Comparison of ENCODE assay signal across 11 cellular contexts in genomic region chr20:63946986-63947637, GRCh38. TPM values are rescaled to one million over a fixed set of nuclear protein-coding genes. Genes with fewer than 3 reads are reported as not detected.
DNase-seq lines count a peak whose midpoint lies in the region; TF ChIP-seq lines count a peak whose summit lies in the region.
"Had no signal": no experiment of that assay in that cellular context is flagged by ENCODE, and none has a peak within 500 bp of the region (broad histone marks: within the 10 kb centered on the region; RNA-seq: fewer than 3 reads in every experiment).

No MANE protein-coding gene starts in this region.

- TF ChIP-seq POLR2A in thyroid gland (IDR thresholded peaks at IDR 0.05) = no peak

- no peaks in the 10 kb centered on the region for H3K27me3 Mint-ChIP-seq in activated naive CD4-positive, alpha-beta T cell treated with anti-CD3 and anti-CD28 coated beads, Interleukin-2, amount 50 U/mL, for 24 hours
- H3K27me3 Mint-ChIP-seq in brain = no peaks in the 10 kb centered on the region

- H3K4me3 Mint-ChIP-seq in activated naive CD4-positive, alpha-beta T cell treated with anti-CD3 and anti-CD28 coated beads, Interleukin-2, amount 50 U/mL, for 24 hours = peak overlapping the region; percentile 86
- H3K4me3 Mint-ChIP-seq in brain = peak overlapping the region in 1 of 5 experiments; percentile 63

- H3K4me1 ChIP-seq in thyroid gland = peaks cover 32 to 49% of the 10 kb centered on the region in 2 donors
- peaks cover 15% of the 10 kb centered on the region for H3K4me1 ChIP-seq in BE2C

- peak overlapping the region in 2 of 3 donors; percentile 2 to 20 for H3K27ac ChIP-seq in thyroid gland
- H3K27ac ChIP-seq: brain microvascular endothelial cell had no signal

- no peaks in the 10 kb centered on the region for H3K9me3 Mint-ChIP-seq in activated naive CD4-positive, alpha-beta T cell treated with anti-CD3 and anti-CD28 coated beads, Interleukin-2, amount 50 U/mL, for 24 hours
- no peaks in the 10 kb centered on the region for H3K9me3 Mint-ChIP-seq in brain

- 86 to 87% methylated on average over 12 to 13 of the region's 15 CpGs for WGBS in thyroid gland, 2 donors

- TF ChIP-seq CTCF in brain (conservative IDR thresholded peaks at IDR 0.05) (no peak), thyroid gland (IDR thresholded peaks at IDR 0.05) (no peak), BE2C (IDR thresholded peaks at IDR 0.05; ENCODE audit: low read depth, low read length) (no peak)

- peaks cover 37% of the 10 kb centered on the region for H3K4me1 Mint-ChIP-seq in activated naive CD4-positive, alpha-beta T cell treated with anti-CD3 and anti-CD28 coated beads, Interleukin-2, amount 50 U/mL, for 24 hours
- peaks cover 40% of the 10 kb centered on the region for H3K4me1 Mint-ChIP-seq in brain

- no peaks in the 10 kb centered on the region for H3K36me3 Mint-ChIP-seq in activated naive CD4-positive, alpha-beta T cell treated with anti-CD3 and anti-CD28 coated beads, Interleukin-2, amount 50 U/mL, for 24 hours
- peaks cover 7% of the 10 kb centered on the region for H3K36me3 Mint-ChIP-seq in brain

- peaks cover 23 to 36% of the 10 kb centered on the region in 2 donors for H3K36me3 ChIP-seq in thyroid gland
- H3K36me3 ChIP-seq in BE2C = peaks cover 35% of the 10 kb centered on the region

- H3K27me3 ChIP-seq in thyroid gland (no peaks in the 10 kb centered on the region), BE2C (no peaks in the 10 kb centered on the region)
- H3K27me3 ChIP-seq: brain microvascular endothelial cell had no signal

- DNase-seq in activated naive CD4-positive, alpha-beta T cell treated with anti-CD3 and anti-CD28 coated beads, Interleukin-2, amount 50 U/mL, for 16 hours = no peak
- DNase-seq in medulla oblongata (ENCODE audit: extremely low spot score) (peak; percentile 37), thyroid gland (no peak), islet precursor cell (no peak), D341Med (ENCODE audit: low spot score) (no peak), BE2C (no peak)
- DNase-seq: activated CD4-positive, alpha-beta T cell treated with anti-CD3 and anti-CD28 coated beads, Interleukin-2, amount 50 U/mL, for 1 hour; brain microvascular endothelial cell had no signal

- H3K9me3 ChIP-seq in thyroid gland (no peaks in the 10 kb centered on the region), BE2C (no peaks in the 10 kb centered on the region)

- H3K27ac Mint-ChIP-seq in activated naive CD4-positive, alpha-beta T cell treated with anti-CD3 and anti-CD28 coated beads, Interleukin-2, amount 50 U/mL, for 24 hours = peak overlapping the region; percentile 83
- H3K27ac Mint-ChIP-seq in brain = peak overlapping the region; percentile 69 to 99 (median 80)

- H3K4me3 ChIP-seq in thyroid gland (replicated peaks in 1 of 3) (no peak overlapping the region), BE2C (ENCODE audit: low read depth, low read length) (no peak overlapping the region)
- H3K4me3 ChIP-seq: smooth muscle cell had no signal

- intact Hi-C loops in thyroid gland (cut with DNase I) = no loop called here

RNA-seq across cellular contexts. Expression of gene UCKL1, which starts 9.1 kb away (rescaled TPM):
- polyA plus RNA-seq in brain (ENCODE audit: insufficient read depth, low read depth, low replicate concordance) = 45.7 TPM
- 10 to 100 TPM; 21.6 to 44.3 (median 29.3) TPM for total RNA-seq in thyroid gland
- polyA plus RNA-seq in BE2C (2012; ENCODE audit: insufficient read depth, insufficient read length, low read depth) = 141 TPM

RNA-seq across cellular contexts. Expression of gene ZNF512B, which starts 22.6 kb away (rescaled TPM):
- 15.2 TPM for polyA plus RNA-seq in brain (ENCODE audit: insufficient read depth, low read depth, low replicate concordance)
- total RNA-seq in thyroid gland = 10 to 100 TPM; 13.4 to 24.8 (median 19.0) TPM
- polyA plus RNA-seq in BE2C (2012; ENCODE audit: insufficient read depth, insufficient read length, low read depth) = 24.8 TPM

RNA-seq across cellular contexts. Expression of gene SAMD10, which starts 32.3 kb away (rescaled TPM):
- polyA plus RNA-seq in brain (ENCODE audit: insufficient read depth, low read depth, low replicate concordance) = 29.4 TPM
- total RNA-seq in thyroid gland = 1 to 10 TPM; 1.1 to 6.4 (median 5.0) TPM
- 22.3 TPM for polyA plus RNA-seq in BE2C (2012; ENCODE audit: insufficient read depth, insufficient read length, low read depth)

RNA-seq across cellular contexts. Expression of gene PRPF6, which starts 33.8 kb away (rescaled TPM):
- polyA plus RNA-seq in brain (ENCODE audit: insufficient read depth, low read depth, low replicate concordance) = 196 TPM
- 10 to 100 TPM; 62.8 to 76.2 (median 70.1) TPM for total RNA-seq in thyroid gland
- polyA plus RNA-seq in BE2C (2012; ENCODE audit: insufficient read depth, insufficient read length, low read depth) = 341 TPM

RNA-seq across cellular contexts. Expression of gene DNAJC5, which starts 52.2 kb away (rescaled TPM):
- 77.8 TPM for polyA plus RNA-seq in brain (ENCODE audit: insufficient read depth, low read depth, low replicate concordance)
- 10 to 100 TPM; 38.4 to 87.4 (median 75.1) TPM for total RNA-seq in thyroid gland
- polyA plus RNA-seq in BE2C (2012; ENCODE audit: insufficient read depth, insufficient read length, low read depth) = 67.9 TPM
